Comparison of ENCODE assay signal across 28 cellular contexts in the genomic region with DNA sequence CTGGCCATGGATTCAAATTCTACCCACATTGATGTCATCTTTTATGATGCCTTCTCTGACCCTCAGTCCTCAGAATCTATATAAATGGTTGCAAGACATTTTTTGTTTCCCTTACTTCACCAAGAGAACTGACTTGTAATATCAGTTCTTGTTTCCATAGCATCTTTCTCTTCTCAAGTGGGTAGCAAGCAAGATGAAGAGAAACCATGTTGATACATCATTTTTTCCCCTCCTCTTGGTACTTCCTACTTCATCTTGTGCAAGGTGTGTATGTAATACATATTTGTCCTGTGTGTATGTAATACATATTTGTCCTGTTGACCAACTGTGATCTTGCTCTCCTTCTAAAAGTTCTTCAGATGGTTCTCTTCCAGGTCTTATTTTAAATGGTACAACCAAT.
"Had no signal": no experiment of that assay in that cellular context is flagged by ENCODE, and none has a peak within 500 bp of the region (broad histone marks: within the 10 kb centered on the region; RNA-seq: fewer than 3 reads in every experiment).

No MANE protein-coding gene starts in this region.

- H3K4me3 Mint-ChIP-seq: dendritic cell treated with granulocyte-macrophage colony-stimulating factor and Interleukin-4, amounts not matched to agents 40 ng/mL and 50 ng/mL, for 4 days; effector memory CD8-positive, alpha-beta T cell; endodermal cell; mesothelial cell of epicardium; naive B cell had no signal

- H3K9me3 Mint-ChIP-seq: dendritic cell treated with granulocyte-macrophage colony-stimulating factor and Interleukin-4, amounts not matched to agents 40 ng/mL and 50 ng/mL, for 4 days; effector memory CD8-positive, alpha-beta T cell; endodermal cell; mesothelial cell of epicardium; naive B cell had no signal

- H3K27me3 ChIP-seq: colonic mucosa, gastrocnemius medialis, heart right ventricle, left lung had no signal

- H3K27ac ChIP-seq: colonic mucosa, epithelial cell of prostate, esophagus squamous epithelium, heart right ventricle, left lung, lower lobe of right lung had no signal

- FAIRE-seq: endometrium, islet of Langerhans, keratinocyte had no signal

- H3K27me3 Mint-ChIP-seq: effector memory CD8-positive, alpha-beta T cell; naive B cell had no signal

- DNase-seq: colonic mucosa; cortex of kidney; effector CD8-positive, alpha-beta T cell; effector memory CD8-positive, alpha-beta T cell; endodermal cell; erythroblast; esophagus squamous epithelium; foreskin fibroblast; foreskin melanocyte; gastrocnemius medialis; glutamatergic neuron; head of caudate nucleus; heart right ventricle; hippocampal formation; left cardiac atrium; left lung; left ventricle myocardium superior; lower lobe of right lung; mesenchymal stem cell; mucosa of descending colon; naive B cell had no signal

- H3K9me3 ChIP-seq: colonic mucosa, esophagus squamous epithelium, gastrocnemius medialis, heart right ventricle, left lung, lower lobe of right lung, mucosa of descending colon had no signal

- H3K4me3 ChIP-seq: colonic mucosa, esophagus squamous epithelium, gastrocnemius medialis, heart right ventricle, left lung, lower lobe of right lung, mucosa of descending colon had no signal

- H3K27ac Mint-ChIP-seq: dendritic cell treated with granulocyte-macrophage colony-stimulating factor and Interleukin-4, amounts not matched to agents 40 ng/mL and 50 ng/mL, for 4 days; effector memory CD8-positive, alpha-beta T cell; endodermal cell; mesothelial cell of epicardium had no signal

- H3K36me3 Mint-ChIP-seq: mesothelial cell of epicardium, naive B cell had no signal

- H3K4me1 ChIP-seq: colonic mucosa, left lung, lower lobe of right lung had no signal

- ATAC-seq: effector memory CD8-positive, alpha-beta T cell; esophagus mucosa; heart right ventricle; left cardiac atrium; left lung; left ventricle myocardium superior; lower lobe of right lung; mucosa of descending colon had no signal

- H3K36me3 ChIP-seq: colonic mucosa, esophagus squamous epithelium, gastrocnemius medialis, heart right ventricle, left lung, lower lobe of right lung had no signal
